In genomic region chr12:109888179-109889020, GRCh38 we compare ENCODE assay signal across 1 cellular context.
TF ChIP-seq lines count a peak whose summit lies in the region.

No MANE protein-coding gene starts in this region.

TF ChIP-seq in K562, 482 proteins besides CTCF, POLR2A, EP300 and RAD21 (continued from another document and continues in another):
- TF ChIP-seq FOXA3 (CRISPR knock-in tag; conservative IDR thresholded peaks at IDR 0.05 in 1 of 2, IDR thresholded peaks at IDR 0.05 in 1 of 2) (0 out of 4 replicates have a peak, but pooled peaks of 1 of the 2 experiments have one; percentile 19), ILF3 (IDR thresholded peaks at IDR 0.05; ENCODE audit: borderline replicate concordance) (no peak), ZNF57 (CRISPR knock-in tag; IDR thresholded peaks at IDR 0.05) (no peak), TAF1 (IDR thresholded peaks at IDR 0.05; ENCODE audit: control insufficient read depth, extremely low read depth, insufficient read depth, low read length, severe bottlenecking) (no peak), HNRNPLL (IDR thresholded peaks at IDR 0.05; ENCODE audit: low read depth, low read length, poor library complexity, severe bottlenecking) (no peak), ELF1 (tag; IDR thresholded peaks at IDR 0.05) (no peak), PTRF (tag; IDR thresholded peaks at IDR 0.05) (no peak), CEBPG (CRISPR knock-in tag; IDR thresholded peaks at IDR 0.05) (0 out of 2 replicates have a peak, but pooled peaks have one; percentile 32), CEBPG (tag; conservative IDR thresholded peaks at IDR 0.05 in 1 of 2, IDR thresholded peaks at IDR 0.05 in 1 of 2) (peak in 1 of 2 experiments; percentile 87; a peak in 2 of 4 replicates), CREM (IDR thresholded peaks at IDR 0.05; ENCODE audit: low read depth) (0 out of 2 replicates have a peak, but pooled peaks have one; percentile 21), ZNF23 (CRISPR knock-in tag; IDR thresholded peaks at IDR 0.05) (no peak), FOXA1 (IDR thresholded peaks at IDR 0.05; ENCODE audit: borderline replicate concordance) (no peak), NR2F6 (CRISPR knock-in tag; IDR thresholded peaks at IDR 0.05) (no peak), SREBF1 (IDR thresholded peaks at IDR 0.05; ENCODE audit: borderline replicate concordance, low read depth, low read length) (no peak), KDM5B (IDR thresholded peaks at IDR 0.05; ENCODE audit: insufficient replicate concordance, low read depth, low read length) (no peak), ZNF589 (CRISPR knock-in tag; IDR thresholded peaks at IDR 0.05; ENCODE audit: low read depth) (peak; percentile 68; the same call in 1 of the 2 replicates), LEF1 (IDR thresholded peaks at IDR 0.05) (no peak), GABPA (tag; conservative IDR thresholded peaks at IDR 0.05; ENCODE audit: low read depth) (0 out of 2 replicates have a peak, but pooled peaks have one; percentile 27), ZNF766 (CRISPR knock-in tag; conservative IDR thresholded peaks at IDR 0.05) (0 out of 2 replicates have a peak, but pooled peaks have one; percentile 28), ETV1 (tag; conservative IDR thresholded peaks at IDR 0.05; ENCODE audit: low read depth) (0 out of 2 replicates have a peak, but pooled peaks have one; percentile 26), ERF (CRISPR knock-in tag; IDR thresholded peaks at IDR 0.05) (no peak), ZNF24 (IDR thresholded peaks at IDR 0.05) (no peak), ATF3 (IDR thresholded peaks at IDR 0.05) (peak; percentile 84), ATF3 (CRISPR knock-in tag; conservative IDR thresholded peaks at IDR 0.05) (no peak), ATF7 (IDR thresholded peaks at IDR 0.05) (no peak), THAP12 (CRISPR knock-in tag; IDR thresholded peaks at IDR 0.05) (no peak), ZNF175 (CRISPR knock-in tag; IDR thresholded peaks at IDR 0.05; ENCODE audit: low read depth) (peak; percentile 54; the same call in 1 of the 2 replicates), ZNF583 (CRISPR knock-in tag; IDR thresholded peaks at IDR 0.05) (no peak), DNMT1 (IDR thresholded peaks at IDR 0.05) (no peak), FOSL1 (tag; conservative IDR thresholded peaks at IDR 0.05) (peak; percentile 60), MNT (conservative IDR thresholded peaks at IDR 0.05) (no peak), PHB2 (IDR thresholded peaks at IDR 0.05; ENCODE audit: low read depth) (no peak), THAP7 (CRISPR knock-in tag; IDR thresholded peaks at IDR 0.05) (no peak), ZNF780A (CRISPR knock-in tag; IDR thresholded peaks at IDR 0.05) (no peak), ZNF318 (IDR thresholded peaks at IDR 0.05; ENCODE audit: borderline replicate concordance in 1 of 2, low read depth in 1 of 2) (0 out of 4 replicates have a peak, but pooled peaks of 1 of the 2 experiments have one; percentile 39), ZNF324 (CRISPR knock-in tag; IDR thresholded peaks at IDR 0.05) (no peak), RBM39 (optimal IDR thresholded peaks at IDR 0.05; ENCODE audit: low read depth, low read length) (no peak)
- TF ChIP-seq, protein P1, sequence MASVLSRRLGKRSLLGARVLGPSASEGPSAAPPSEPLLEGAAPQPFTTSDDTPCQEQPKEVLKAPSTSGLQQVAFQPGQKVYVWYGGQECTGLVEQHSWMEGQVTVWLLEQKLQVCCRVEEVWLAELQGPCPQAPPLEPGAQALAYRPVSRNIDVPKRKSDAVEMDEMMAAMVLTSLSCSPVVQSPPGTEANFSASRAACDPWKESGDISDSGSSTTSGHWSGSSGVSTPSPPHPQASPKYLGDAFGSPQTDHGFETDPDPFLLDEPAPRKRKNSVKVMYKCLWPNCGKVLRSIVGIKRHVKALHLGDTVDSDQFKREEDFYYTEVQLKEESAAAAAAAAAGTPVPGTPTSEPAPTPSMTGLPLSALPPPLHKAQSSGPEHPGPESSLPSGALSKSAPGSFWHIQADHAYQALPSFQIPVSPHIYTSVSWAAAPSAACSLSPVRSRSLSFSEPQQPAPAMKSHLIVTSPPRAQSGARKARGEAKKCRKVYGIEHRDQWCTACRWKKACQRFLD (CRISPR knock-in tag; IDR thresholded peaks at IDR 0.05): no peak
- TF ChIP-seq, protein P2, sequence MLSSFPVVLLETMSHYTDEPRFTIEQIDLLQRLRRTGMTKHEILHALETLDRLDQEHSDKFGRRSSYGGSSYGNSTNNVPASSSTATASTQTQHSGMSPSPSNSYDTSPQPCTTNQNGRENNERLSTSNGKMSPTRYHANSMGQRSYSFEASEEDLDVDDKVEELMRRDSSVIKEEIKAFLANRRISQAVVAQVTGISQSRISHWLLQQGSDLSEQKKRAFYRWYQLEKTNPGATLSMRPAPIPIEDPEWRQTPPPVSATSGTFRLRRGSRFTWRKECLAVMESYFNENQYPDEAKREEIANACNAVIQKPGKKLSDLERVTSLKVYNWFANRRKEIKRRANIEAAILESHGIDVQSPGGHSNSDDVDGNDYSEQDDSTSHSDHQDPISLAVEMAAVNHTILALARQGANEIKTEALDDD (IDR thresholded peaks at IDR 0.05): 0 out of 2 replicates have a peak, but pooled peaks have one; percentile 14
- TF ChIP-seq, protein P3, sequence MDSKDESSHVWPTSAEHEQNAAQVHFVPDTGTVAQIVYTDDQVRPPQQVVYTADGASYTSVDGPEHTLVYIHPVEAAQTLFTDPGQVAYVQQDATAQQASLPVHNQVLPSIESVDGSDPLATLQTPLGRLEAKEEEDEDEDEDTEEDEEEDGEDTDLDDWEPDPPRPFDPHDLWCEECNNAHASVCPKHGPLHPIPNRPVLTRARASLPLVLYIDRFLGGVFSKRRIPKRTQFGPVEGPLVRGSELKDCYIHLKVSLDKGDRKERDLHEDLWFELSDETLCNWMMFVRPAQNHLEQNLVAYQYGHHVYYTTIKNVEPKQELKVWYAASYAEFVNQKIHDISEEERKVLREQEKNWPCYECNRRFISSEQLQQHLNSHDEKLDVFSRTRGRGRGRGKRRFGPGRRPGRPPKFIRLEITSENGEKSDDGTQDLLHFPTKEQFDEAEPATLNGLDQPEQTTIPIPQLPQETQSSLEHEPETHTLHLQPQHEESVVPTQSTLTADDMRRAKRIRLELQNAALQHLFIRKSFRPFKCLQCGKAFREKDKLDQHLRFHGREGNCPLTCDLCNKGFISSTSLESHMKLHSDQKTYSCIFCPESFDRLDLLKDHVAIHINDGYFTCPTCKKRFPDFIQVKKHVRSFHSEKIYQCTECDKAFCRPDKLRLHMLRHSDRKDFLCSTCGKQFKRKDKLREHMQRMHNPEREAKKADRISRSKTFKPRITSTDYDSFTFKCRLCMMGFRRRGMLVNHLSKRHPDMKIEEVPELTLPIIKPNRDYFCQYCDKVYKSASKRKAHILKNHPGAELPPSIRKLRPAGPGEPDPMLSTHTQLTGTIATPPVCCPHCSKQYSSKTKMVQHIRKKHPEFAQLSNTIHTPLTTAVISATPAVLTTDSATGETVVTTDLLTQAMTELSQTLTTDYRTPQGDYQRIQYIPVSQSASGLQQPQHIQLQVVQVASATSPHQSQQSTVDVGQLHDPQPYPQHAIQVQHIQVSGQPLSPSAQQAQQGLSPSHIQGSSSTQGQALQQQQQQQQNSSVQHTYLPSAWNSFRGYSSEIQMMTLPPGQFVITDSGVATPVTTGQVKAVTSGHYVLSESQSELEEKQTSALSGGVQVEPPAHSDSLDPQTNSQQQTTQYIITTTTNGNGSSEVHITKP (IDR thresholded peaks at IDR 0.05; ENCODE audit: partially characterized antibody): peak; percentile 72
